In genomic region chr19:38261942-38262341, GRCh38 we compare ENCODE assay signal across 5 cellular contexts. TPM values are rescaled to one million over a fixed set of nuclear protein-coding genes. Genes with fewer than 3 reads are reported as not detected.
"Had no signal": no experiment of that assay in that cellular context is flagged by ENCODE, and none has a peak within 500 bp of the region (broad histone marks: within the 10 kb centered on the region; RNA-seq: fewer than 3 reads in every experiment).

No MANE protein-coding gene starts in this region.

RNA-seq across cellular contexts. Expression of gene SPINT2, which starts 2.4 kb away (rescaled TPM):
- total RNA-seq: SK-MEL-5 had no signal

RNA-seq across cellular contexts. Expression of gene PPP1R14A, which starts 5.8 kb away (rescaled TPM):
- total RNA-seq: M059J, PC-3, SK-MEL-5 had no signal

RNA-seq across cellular contexts. Expression of gene DPF1, which starts 37.9 kb away (rescaled TPM):
- total RNA-seq: Peyer's patch had no signal

RNA-seq across cellular contexts. Expression of gene C19orf33, which starts 42.1 kb away (rescaled TPM):
- total RNA-seq: M059J, SJCRH30, SK-MEL-5 had no signal
